9 cellular contexts compared by ENCODE assay signal in the genomic region with DNA sequence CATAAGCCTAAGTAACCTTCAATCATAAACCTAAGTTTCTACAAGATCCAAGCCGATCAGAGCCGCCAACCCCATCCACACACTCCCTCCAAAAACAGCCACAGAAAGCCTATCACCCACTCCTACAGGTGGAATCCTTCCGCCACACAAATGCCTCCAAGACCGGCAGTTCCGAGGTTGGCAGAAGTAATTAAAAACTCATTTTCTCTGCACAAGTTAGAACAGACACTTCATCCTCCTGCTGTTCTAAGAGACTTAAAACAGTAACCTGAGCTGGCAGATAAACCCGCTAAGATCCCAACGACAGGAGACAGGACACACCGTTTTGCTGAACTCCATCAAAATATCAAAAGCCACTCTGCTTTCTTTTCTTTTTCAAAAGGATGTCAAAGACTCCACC. TPM values are rescaled to one million over a fixed set of nuclear protein-coding genes. Genes with fewer than 3 reads are reported as not detected.
DNase-seq lines count a peak whose midpoint lies in the region; ATAC-seq and TF ChIP-seq lines count a peak whose summit lies in the region.
"Had no signal": no experiment of that assay in that cellular context is flagged by ENCODE, and none has a peak within 500 bp of the region (broad histone marks: within the 10 kb centered on the region; RNA-seq: fewer than 3 reads in every experiment).

No MANE protein-coding gene starts in this region.

- peaks cover 77% of the 10 kb centered on the region for H3K4me1 Mint-ChIP-seq in CD4-positive, alpha-beta T cell (ENCODE audit: low read depth)
- peaks cover 72% of the 10 kb centered on the region for H3K4me1 Mint-ChIP-seq in nephron

- DNase-seq in CD4-positive, alpha-beta T cell: no peak
- DNase-seq in coronary artery (ENCODE audit: low spot score): no peak
- no peak for DNase-seq in DMS53 treated with DMSO at 0.1 percent for 48 hours (lab: John Stamatoyannopoulos, UW; ENCODE audit: unreplicated experiment)
- no peak for DNase-seq in activated effector memory CD4-positive, alpha-beta T cell treated with Interleukin-2 at 50 U/mL for 16 hours
- DNase-seq in SW 1271 (lab: John Stamatoyannopoulos, UW): no peak
- DNase-seq: heart left ventricle had no signal

- no peaks in the 10 kb centered on the region for H3K9me3 ChIP-seq in CD4-positive, alpha-beta T cell (ENCODE audit: control insufficient read depth, low read length)
- H3K9me3 ChIP-seq in KOPT-K1 (ENCODE audit: insufficient read depth, low read length, poor library complexity, severe bottlenecking): no peaks in the 10 kb centered on the region
- H3K9me3 ChIP-seq: heart left ventricle had no signal

- ATAC-seq in CD4-positive, alpha-beta T cell (ENCODE audit: poor library complexity): no peak
- ATAC-seq in GM18867 (IDR thresholded peaks at IDR 0.05; ENCODE audit: unreplicated experiment): no peak
- ATAC-seq: heart left ventricle had no signal

- H3K27ac ChIP-seq in CD4-positive, alpha-beta T cell (ENCODE audit: low read depth, low read length): no peak overlapping the region
- peak overlapping the region; percentile 62 for H3K27ac ChIP-seq in KOPT-K1 (ENCODE audit: low read depth, low read length, poor library complexity, severe bottlenecking)
- H3K27ac ChIP-seq in coronary artery: peak overlapping the region in 1 of 2 donors; percentile 95

- H3K27me3 ChIP-seq in CD4-positive, alpha-beta T cell (ENCODE audit: control insufficient read depth, insufficient read depth, low read length): no peaks in the 10 kb centered on the region
- H3K27me3 ChIP-seq: heart left ventricle had no signal

- intact Hi-C loops in CD4-positive, alpha-beta T cell (cut with DNase I, micrococcal nuclease): loop anchor here (2.0 to 10.0 kb wide), 4 partner anchors 33 to 456 kb away; partner anchors contain the start of genes IFT25 (in 1 of the 2), LRRC42 (in 1 of the 2), TCEANC2 (in 1 of the 2) and TMEM59 (in 1 of the 2)

- POLR2A ChIA-PET in CD4-positive, alpha-beta T cell (lab: Charles Lee): interaction anchor here (1.6 kb wide), 1 partner anchor 204 kb away, joined by 9 read pairs; the partner anchor contains the start of genes CYB5RL and MRPL37

- no peak for TF ChIP-seq CTCF in CD4-positive, alpha-beta T cell (IDR thresholded peaks at IDR 0.05)
- TF ChIP-seq CTCF in coronary artery (IDR thresholded peaks at IDR 0.05) (no peak), nephron (IDR thresholded peaks at IDR 0.05; ENCODE audit: unreplicated experiment in 3 of 3) (no peak)

- CTCF ChIA-PET in CD4-positive, alpha-beta T cell (lab: Charles Lee): interaction anchor here (1.1 to 1.9 kb wide), 2 partner anchors 86 kb away, joined by 3 to 13 read pairs; no protein-coding TSS in a partner anchor

- H3K4me3 Mint-ChIP-seq in CD4-positive, alpha-beta T cell: peak overlapping the region; percentile 92
- peak overlapping the region; percentile 92 to 97 (median 94) for H3K4me3 Mint-ChIP-seq in nephron

- H3K4me3 ChIP-seq in coronary artery: peak overlapping the region; percentile 99

- H3K27me3 Mint-ChIP-seq in CD4-positive, alpha-beta T cell: no peaks in the 10 kb centered on the region
- peaks cover 8% of the 10 kb centered on the region for H3K27me3 Mint-ChIP-seq in nephron (ENCODE audit: low read depth)

- peaks cover 67% of the 10 kb centered on the region for H3K36me3 Mint-ChIP-seq in CD4-positive, alpha-beta T cell (ENCODE audit: low read depth)
- H3K36me3 Mint-ChIP-seq in nephron (ENCODE audit: low read depth): peaks cover 60% of the 10 kb centered on the region

- peak overlapping the region; percentile 85 for H3K27ac Mint-ChIP-seq in CD4-positive, alpha-beta T cell
- H3K27ac Mint-ChIP-seq in nephron: peak overlapping the region; percentile 22 to 94 (median 40)

- H3K36me3 ChIP-seq in KOPT-K1 (ENCODE audit: insufficient read depth, low read length): peaks cover 59% of the 10 kb centered on the region

- no peaks in the 10 kb centered on the region for H3K9me3 Mint-ChIP-seq in CD4-positive, alpha-beta T cell
- no peaks in the 10 kb centered on the region for H3K9me3 Mint-ChIP-seq in nephron

RNA-seq across cellular contexts. Expression of gene SSBP3, which starts 2.8 kb away (rescaled TPM):
- 10 to 100 TPM; 50.6 to 52.4 TPM for total RNA-seq in CD4-positive, alpha-beta T cell
